32 cellular contexts compared by ENCODE assay signal in the genomic region with DNA sequence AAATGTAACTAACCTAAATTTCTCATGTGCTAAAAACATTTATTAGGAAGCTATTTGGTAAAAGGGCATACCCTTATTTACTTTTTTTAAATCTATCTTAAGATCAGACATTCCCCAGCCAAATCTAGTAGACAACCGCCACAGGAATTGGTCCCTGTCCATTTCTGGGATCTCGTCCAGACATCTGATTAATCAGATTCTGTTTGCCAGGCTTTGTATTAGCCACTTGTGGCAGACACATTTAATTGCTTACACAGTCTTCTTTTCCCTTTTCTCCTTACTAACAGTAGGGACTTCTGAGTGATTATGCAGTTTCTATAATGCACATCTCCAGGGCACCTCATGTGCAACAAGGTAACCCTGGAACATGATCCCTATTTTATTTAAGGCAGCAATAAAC.
"Had no signal": no experiment of that assay in that cellular context is flagged by ENCODE, and none has a peak within 500 bp of the region (broad histone marks: within the 10 kb centered on the region; RNA-seq: fewer than 3 reads in every experiment).

No MANE protein-coding gene starts in this region.

- H3K27me3 Mint-ChIP-seq: activated CD8-positive, alpha-beta T cell treated with anti-CD3 and anti-CD28 coated beads for 36 hours; activated T-cell treated with anti-CD3 and anti-CD28 coated beads, Interleukin-2, amount 50 U/mL, for 24 hours had no signal

- H3K4me3 Mint-ChIP-seq: activated CD8-positive, alpha-beta T cell treated with anti-CD3 and anti-CD28 coated beads for 36 hours; activated naive CD4-positive, alpha-beta T cell treated with anti-CD3 and anti-CD28 coated beads for 36 hours; activated T-cell treated with anti-CD3 and anti-CD28 coated beads, Interleukin-2, amount 50 U/mL, for 24 hours; activated T-helper 1 cell treated with anti-CD3 and anti-CD28 coated beads, Interleukin-12 subunit alpha, Interleukin-12 subunit beta, Interleukin-2, Interleukin-4 antibody, amounts not matched to agents 30 ng/mL and 10 ng/mL and 1 ng/mL, durations not matched to agents 14 hours and 24 hours and 36 hours had no signal

- H3K27me3 ChIP-seq: adrenal gland, body of pancreas, Peyer's patch had no signal

- H3K9me3 Mint-ChIP-seq: activated CD8-positive, alpha-beta T cell treated with anti-CD3 and anti-CD28 coated beads for 36 hours; activated naive CD4-positive, alpha-beta T cell treated with anti-CD3 and anti-CD28 coated beads for 36 hours; activated T-cell treated with anti-CD3 and anti-CD28 coated beads, Interleukin-2, amount 50 U/mL, for 24 hours; activated T-helper 1 cell treated with anti-CD3 and anti-CD28 coated beads, Interleukin-12 subunit alpha, Interleukin-12 subunit beta, Interleukin-2, Interleukin-4 antibody, amounts not matched to agents 30 ng/mL and 10 ng/mL and 1 ng/mL, durations not matched to agents 14 hours and 24 hours and 36 hours had no signal

- H3K36me3 ChIP-seq: adrenal gland, Peyer's patch, WERI-Rb-1 had no signal

- H3K4me3 ChIP-seq: adrenal gland, body of pancreas, Peyer's patch had no signal

- H3K36me3 Mint-ChIP-seq: activated naive CD4-positive, alpha-beta T cell treated with anti-CD3 and anti-CD28 coated beads, Interleukin-2, amount 50 U/mL, for 72 hours had no signal

- H3K27ac Mint-ChIP-seq: activated CD8-positive, alpha-beta T cell treated with anti-CD3 and anti-CD28 coated beads for 36 hours; activated naive CD4-positive, alpha-beta T cell treated with anti-CD3 and anti-CD28 coated beads for 36 hours; activated naive CD4-positive, alpha-beta T cell treated with anti-CD3 and anti-CD28 coated beads, Interleukin-2, amount 50 U/mL, for 72 hours; activated T-cell treated with anti-CD3 and anti-CD28 coated beads, Interleukin-2, amount 50 U/mL, for 24 hours; activated T-helper 1 cell treated with anti-CD3 and anti-CD28 coated beads, Interleukin-12 subunit alpha, Interleukin-12 subunit beta, Interleukin-2, Interleukin-4 antibody, amounts not matched to agents 30 ng/mL and 10 ng/mL and 1 ng/mL, durations not matched to agents 14 hours and 24 hours and 36 hours had no signal

- H3K4me1 ChIP-seq: adrenal gland, body of pancreas, Peyer's patch had no signal

- DNase-seq: activated CD4-positive, alpha-beta T cell treated with anti-CD3 and anti-CD28 coated beads for 1 hour; activated CD4-positive, alpha-beta T cell treated with anti-CD3 and anti-CD28 coated beads for 48 hours; activated CD4-positive, alpha-beta T cell treated with anti-CD3 and anti-CD28 coated beads, Interleukin-2, amount 50 U/mL, for 4 hours; activated CD4-positive, CD25-positive, alpha-beta regulatory T cell; activated CD8-positive, alpha-beta T cell treated with anti-CD3 and anti-CD28 coated beads for 36 hours; activated gamma-delta T cell treated with Interleukin-2 at 50 U/mL for 16 hours; activated naive CD4-positive, alpha-beta T cell treated with anti-CD3 and anti-CD28 coated beads for 36 hours; activated T-cell treated with anti-CD3 and anti-CD28 coated beads, Interleukin-2, amount 50 U/mL, for 24 hours; adrenal gland; body of pancreas; caudate nucleus; cerebellar nuclear complex; Kasumi-1; KG1; NCI-H1436 treated with DMSO at 0.1 percent for 48 hours; NCI-H1694 treated with DMSO at 0.1 percent for 48 hours; NCI-H2029; NCI-H2171 treated with DMSO at 0.1 percent for 48 hours; NCI-H2227 treated with DMSO at 0.1 percent for 48 hours; NCI-H524 treated with DMSO at 0.1 percent for 48 hours; NCI-H774; Peyer's patch; SIG-M5; SW 1271; T-helper 1 cell; T-helper 2 cell; T-helper 9 cell; WERI-Rb-1 had no signal

- ATAC-seq: activated CD8-positive, alpha-beta T cell treated with anti-CD3 and anti-CD28 coated beads for 36 hours; activated naive CD4-positive, alpha-beta T cell treated with anti-CD3 and anti-CD28 coated beads, Interleukin-2, amount 50 U/mL, for 72 hours; body of pancreas; Right ventricle myocardium inferior had no signal

- H3K9me3 ChIP-seq: adrenal gland, body of pancreas, Peyer's patch had no signal

- H3K27ac ChIP-seq: adrenal gland, body of pancreas, Peyer's patch, RWPE1, WERI-Rb-1 had no signal
